In genomic region chr17:10821062-10821461, GRCh38 we compare ENCODE assay signal across 26 cellular contexts. TPM values are rescaled to one million over a fixed set of nuclear protein-coding genes. Genes with fewer than 3 reads are reported as not detected.
"Had no signal": no experiment of that assay in that cellular context is flagged by ENCODE, and none has a peak within 500 bp of the region (broad histone marks: within the 10 kb centered on the region; RNA-seq: fewer than 3 reads in every experiment).

No MANE protein-coding gene starts in this region.

- FAIRE-seq: TTC549 had no signal

- H3K27me3 ChIP-seq: brain microvascular endothelial cell, cardiac muscle cell had no signal

- H3K27ac ChIP-seq: brain microvascular endothelial cell, cardiac muscle cell had no signal

- DNase-seq: activated CD4-positive, alpha-beta memory T cell treated with anti-CD3 and anti-CD28 coated beads, Interleukin-2, amount 10 ng/mL, durations not matched to agents 7 days and 5 days; activated CD4-positive, alpha-beta T cell treated with anti-CD3 and anti-CD28 coated beads for 36 hours; activated CD4-positive, alpha-beta T cell treated with anti-CD3 and anti-CD28 coated beads, Interleukin-2, amount 50 U/mL, for 1 hour; activated gamma-delta T cell; activated naive CD4-positive, alpha-beta T cell treated with anti-CD3 and anti-CD28 coated beads for 36 hours; activated T-cell treated with anti-CD3 and anti-CD28 coated beads for 4 hours; activated T-cell treated with anti-CD3 and anti-CD28 coated beads, Interleukin-2, amount 50 U/mL, for 48 hours; amygdala; brain microvascular endothelial cell; Kasumi-1; KBM-7; NCI-H1048; NCI-H146; NCI-H187 treated with DMSO at 0.1 percent for 48 hours; NCI-H2081 treated with DMSO at 0.1 percent for 48 hours; OCI-M1; RPMI8226; T-helper 17 cell; T-helper 9 cell had no signal

- H3K4me3 ChIP-seq: cardiac muscle cell had no signal

- ATAC-seq: activated CD4-positive, alpha-beta T cell treated with anti-CD3 and anti-CD28 coated beads for 36 hours; activated T-helper 17 cell treated with anti-CD3 and anti-CD28 coated beads, Interleukin-2, amount 50 U/mL, for 72 hours; Panc1; Right ventricle myocardium inferior; T-helper 17 cell had no signal

- H3K36me3 ChIP-seq: brain microvascular endothelial cell, cardiac muscle cell had no signal

RNA-seq across cellular contexts. Expression of gene PIRT, which starts 16.8 kb away (rescaled TPM):
- total RNA-seq: activated CD4-positive, alpha-beta memory T cell treated with anti-CD3 and anti-CD28 coated beads, Interleukin-2, amount 10 ng/mL, durations not matched to agents 7 days and 5 days; activated CD4-positive, alpha-beta T cell treated with anti-CD3 and anti-CD28 coated beads for 36 hours; activated CD8-positive, alpha-beta memory T cell treated with anti-CD3 and anti-CD28 coated beads for 36 hours; activated naive CD4-positive, alpha-beta T cell treated with anti-CD3 and anti-CD28 coated beads for 36 hours; activated T-helper 17 cell treated with anti-CD3 and anti-CD28 coated beads, Interleukin-2, amount 50 U/mL, for 72 hours; cardiac muscle cell; Right ventricle myocardium inferior; SK-MEL-5; T-helper 17 cell had no signal
- polyA plus RNA-seq: cardiac muscle cell had no signal

RNA-seq across cellular contexts. Expression of gene TMEM238L, which starts 17.2 kb away (rescaled TPM):
- total RNA-seq: activated CD4-positive, alpha-beta memory T cell treated with anti-CD3 and anti-CD28 coated beads, Interleukin-2, amount 10 ng/mL, durations not matched to agents 7 days and 5 days; activated CD4-positive, alpha-beta T cell treated with anti-CD3 and anti-CD28 coated beads for 36 hours; activated CD8-positive, alpha-beta memory T cell treated with anti-CD3 and anti-CD28 coated beads for 36 hours; activated naive CD4-positive, alpha-beta T cell treated with anti-CD3 and anti-CD28 coated beads for 36 hours; activated T-helper 17 cell treated with anti-CD3 and anti-CD28 coated beads, Interleukin-2, amount 50 U/mL, for 72 hours; cardiac muscle cell; Right ventricle myocardium inferior; SK-MEL-5; T-helper 17 cell had no signal
- polyA plus RNA-seq: cardiac muscle cell had no signal
